ENCODE assay signal across 20 cellular contexts in the genomic region with DNA sequence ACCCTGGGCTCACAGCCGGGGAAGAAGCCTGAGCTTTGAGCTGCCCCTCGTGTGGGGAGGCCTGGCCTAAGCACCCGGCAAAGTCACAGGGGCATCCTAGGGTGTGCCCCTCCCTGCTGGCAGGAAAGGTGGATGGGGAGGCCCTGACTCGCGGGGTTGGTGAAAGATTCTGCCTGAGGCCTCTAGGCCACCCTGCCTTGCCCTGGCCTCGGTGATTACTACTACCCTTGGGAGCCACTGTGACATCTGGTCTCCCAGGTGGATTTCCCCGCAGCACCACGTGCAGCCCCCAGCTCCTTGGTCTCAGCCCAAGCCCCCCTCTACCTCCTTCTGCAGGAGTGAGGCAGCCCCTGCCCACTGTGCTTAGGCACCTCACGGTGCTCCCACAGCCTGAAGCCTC. TPM values are rescaled to one million over a fixed set of nuclear protein-coding genes. Genes with fewer than 3 reads are reported as not detected.
DNase-seq lines count a peak whose midpoint lies in the region; ATAC-seq, FAIRE-seq and TF ChIP-seq lines count a peak whose summit lies in the region.
"Had no signal": no experiment of that assay in that cellular context is flagged by ENCODE, and none has a peak within 500 bp of the region (broad histone marks: within the 10 kb centered on the region; RNA-seq: fewer than 3 reads in every experiment).

No MANE protein-coding gene starts in this region.

- ATAC-seq in K562: no peak; the same call in 2 of the 3 replicates
- ATAC-seq: HepG2 had no signal

- H3K9ac ChIP-seq in BLaER1 (peak overlapping the region; percentile 65; the same call in 1 of the 2 replicates), K562 (ENCODE audit: insufficient read depth in 1 of 2, low read depth in 2 of 2, low read length in 2 of 2) (peak overlapping the region in 1 of 2 experiments; percentile 15; a peak in 1 of 4 replicates), neuronal stem cell (ENCODE audit: low read depth, low read length, poor library complexity) (peak overlapping the region; percentile 38)

- DNase-seq in NCI-H2171 treated with DMSO at 0.1 percent for 48 hours (lab: John Stamatoyannopoulos, UW) (peak; percentile 29), NCI-H2171 (lab: John Stamatoyannopoulos, UW) (no peak), K562 (ENCODE audit: extremely low read depth in 1 of 4, low spot score in 3 of 4) (peak in 3 of 4 experiments; percentile 53 to 64 (median 57)), neuronal stem cell (ENCODE audit: low spot score) (no peak), frontal cortex (ENCODE audit: low spot score in 2 of 2) (no peak)
- no peak for DNase-seq in stimulated activated CD4-positive, alpha-beta T cell treated with anti-CD3 and anti-CD28 coated beads, Interleukin-4, amount 100 ng/mL, for 4 hours
- DNase-seq: AML-193; CD4-positive, alpha-beta memory T cell; DMS153; EL; GOT3; H9 had no signal

- no peak for TF ChIP-seq CTCF in K562 (IDR thresholded peaks at IDR 0.05 in 2 of 3, conservative IDR thresholded peaks at IDR 0.05 in 1 of 3; ENCODE audit: insufficient read depth in 2 of 3, low read depth in 1 of 3, low read length in 3 of 3)

- CTCF ChIA-PET in K562 (lab: Yijun Ruan, JAX; ENCODE audit: low intra/inter-chr PET ratio): interaction anchor here (1.4 kb wide), 1 partner anchor 135 kb away, joined by 3 read pairs; no protein-coding TSS in a partner anchor

- no peak overlapping the region for H2BK12ac ChIP-seq in neuronal stem cell (ENCODE audit: low read length)

- in situ Hi-C loops in K562 (cut with MboI): no loop called here

- H2BK120ac ChIP-seq in neuronal stem cell (ENCODE audit: low read depth, low read length): no peak overlapping the region

- 0% methylated on average over 9 of the region's 9 CpGs for WGBS in K562 (ENCODE audit: insufficient coverage, low coverage, missing lambda C conversion rate)
- WGBS in neuronal stem cell (ENCODE audit: extremely low coverage in 2 of 2, insufficient read length in 2 of 2, insufficient replicate concordance in 1 of 2), 2 donors: no CpG with 5 or more reads among the region's 9 CpGs

- H3K4me1 ChIP-seq in BLaER1 (peaks cover 65% of the 10 kb centered on the region), K562 (replicated peaks in 1 of 2; ENCODE audit: control insufficient read depth in 2 of 2, insufficient read depth in 2 of 2, low read length in 2 of 2) (peaks cover 0 to 30% of the 10 kb centered on the region in 2 experiments; a peak in 2 of 5 replicates), neuronal stem cell (ENCODE audit: control insufficient read depth in 2 of 2, insufficient read depth in 1 of 2, low read depth in 1 of 2, low read length in 2 of 2) (peaks cover 8 to 17% of the 10 kb centered on the region in 2 donors)

- peaks cover 37% of the 10 kb centered on the region for H3K9me1 ChIP-seq in K562 (ENCODE audit: control insufficient read depth, insufficient read depth, low read length)

- no peak for TF ChIP-seq EP300 in K562 (IDR thresholded peaks at IDR 0.05; ENCODE audit: low read length)

- intact Hi-C loops in K562 (cut with micrococcal nuclease): no loop called here

- peaks cover 51% of the 10 kb centered on the region for H3K36me3 ChIP-seq in BLaER1
- no peaks in the 10 kb centered on the region for H3K36me3 ChIP-seq in K562 (ENCODE audit: control insufficient read depth, insufficient read depth, low read length)
- H3K36me3 ChIP-seq in neuronal stem cell (replicated peaks in 1 of 2; ENCODE audit: control insufficient read depth in 2 of 2, insufficient read depth in 2 of 2, low read length in 2 of 2): peaks cover 12 to 28% of the 10 kb centered on the region in 2 donors

- H3K27me3 ChIP-seq in BLaER1: no peaks in the 10 kb centered on the region
- peaks cover 73 to 100% of the 10 kb centered on the region in 2 experiments for H3K27me3 ChIP-seq in K562 (ENCODE audit: control insufficient read depth in 2 of 2, insufficient read depth in 2 of 2, low read length in 2 of 2)
- H3K27me3 ChIP-seq in neuronal stem cell (ENCODE audit: control insufficient read depth in 3 of 3, insufficient read depth in 3 of 3, low read depth in 1 of 3, low read length in 3 of 3): no peaks in the 10 kb centered on the region

- TF ChIP-seq RAD21 in K562 (CRISPR knock-in tag; conservative IDR thresholded peaks at IDR 0.05 in 1 of 2, IDR thresholded peaks at IDR 0.05 in 1 of 2): no peak

- no peak overlapping the region for H3K4ac ChIP-seq in neuronal stem cell (ENCODE audit: low read length)

- H2AK5ac ChIP-seq in neuronal stem cell (ENCODE audit: low read depth, low read length): peak overlapping the region; percentile 14

- no peak overlapping the region for H2AFZ ChIP-seq in K562 (ENCODE audit: low read depth, low read length)
- H2AFZ ChIP-seq in neuronal stem cell (ENCODE audit: low read length): no peak overlapping the region

- H3K4me2 ChIP-seq in BLaER1: peak overlapping the region; percentile 62
- no peak overlapping the region for H3K4me2 ChIP-seq in K562 (ENCODE audit: insufficient read depth, low read length)
- H3K4me2 ChIP-seq in neuronal stem cell (ENCODE audit: insufficient read depth, low read length, poor library complexity, severe bottlenecking): no peak overlapping the region

- H4K20me1 ChIP-seq in BLaER1: peaks cover 100% of the 10 kb centered on the region
- H4K20me1 ChIP-seq in K562 (replicated peaks; ENCODE audit: control insufficient read depth, insufficient read depth, low read length): peaks cover 100% of the 10 kb centered on the region

- H4K91ac ChIP-seq in neuronal stem cell (ENCODE audit: low read depth, low read length, poor library complexity): no peak overlapping the region

- BruUV-seq in K562 (replicated peaks; lab: Mats Ljungman, UMichigan): no TSS peak

- H2BK5ac ChIP-seq in neuronal stem cell (ENCODE audit: low read length): no peak overlapping the region

- H3K27ac ChIP-seq in BLaER1 (peak overlapping the region; percentile 64), K562 (ENCODE audit: extremely low read depth, low read depth, low read length) (no peak overlapping the region), neuronal stem cell (replicated peaks; ENCODE audit: low read length) (no peak overlapping the region)
- H3K27ac ChIP-seq: 22Rv1 had no signal

- H3K18ac ChIP-seq in neuronal stem cell (ENCODE audit: low read length): peak overlapping the region; percentile 54

- H4K8ac ChIP-seq in neuronal stem cell (ENCODE audit: low read depth, low read length): no peak overlapping the region

- H3K79me1 ChIP-seq in neuronal stem cell (ENCODE audit: low read depth, low read length): peaks cover 26% of the 10 kb centered on the region

- H3K23ac ChIP-seq in neuronal stem cell (ENCODE audit: low read depth, low read length, poor library complexity): peak overlapping the region; percentile 34

- H3K9me3 ChIP-seq in BLaER1: no peaks in the 10 kb centered on the region
- H3K9me3 ChIP-seq in K562 (replicated peaks; ENCODE audit: control insufficient read depth, insufficient read depth, low read depth, low read length): no peaks in the 10 kb centered on the region; the same call in 1 of the 2 replicates
- H3K9me3 ChIP-seq in neuronal stem cell (replicated peaks in 1 of 2; ENCODE audit: control insufficient read depth in 2 of 2, insufficient read depth in 1 of 2, low read depth in 1 of 2, low read length in 2 of 2): peaks cover 0 to 4% of the 10 kb centered on the region in 2 donors

- FAIRE-seq in K562 (lab: Jason Lieb, UNC) (no peak), frontal cortex (lab: Jason Lieb, UNC) (no peak)
- FAIRE-seq: D721Med, G401.6, GM12891, HepG2, HTR-8/SVneo had no signal

- no peak overlapping the region for H3K4me3 ChIP-seq in BLaER1
- H3K4me3 ChIP-seq in K562: no peak overlapping the region
- no peak overlapping the region for H3K4me3 ChIP-seq in neuronal stem cell (ENCODE audit: low read length in 2 of 2)

- peak overlapping the region; percentile 73 for H3K14ac ChIP-seq in neuronal stem cell (ENCODE audit: low read length)

- no peaks in the 10 kb centered on the region for H3K79me2 ChIP-seq in K562 (ENCODE audit: control insufficient read depth, insufficient read depth, low read length)

- POLR2A ChIA-PET in K562 (lab: Yijun Ruan, JAX): interaction anchor here (0.6 to 19.9 kb wide), 6 partner anchors 8 to 32 kb away, joined by 3 to 414 read pairs (median 16); no protein-coding TSS in a partner anchor

- TF ChIP-seq POLR2A in K562 (conservative IDR thresholded peaks at IDR 0.05): no peak

- no peak overlapping the region for H2BK15ac ChIP-seq in neuronal stem cell (ENCODE audit: low read length)

RNA-seq across cellular contexts. Expression of a gene that starts 23.9 kb away (rescaled TPM):
- 0.79 and 1.2 TPM in 2 replicates for total RNA-seq in K562 (2011; cell fraction: chromatin; rRNA removed; ENCODE audit: low replicate concordance)
- total RNA-seq in K562 (2011; cell fraction: nucleolus; rRNA removed): 0.50 and 0.79 TPM in 2 replicates
- total RNA-seq in K562 (2011; cell fraction: nucleoplasm; rRNA removed): 0.29 and 0.46 TPM in 2 replicates
- total RNA-seq in K562 (2014; rRNA removed) (0.14 and 0.24 TPM in 2 replicates), K562 (2014; rRNA removed; fragmentation: Illumina TruSeq; extraction: Trizol) (0.04 and 0.10 TPM in 2 replicates), K562 (2015; rRNA removed; fragmentation: Illumina TruSeq; extraction: Trizol) (0.04 and 0.11 TPM in 2 replicates), K562 (2021) (0.22 and 0.74 TPM in 2 replicates), frontal cortex (183 TPM)
- polyA plus RNA-seq in K562 (2011; rRNA removed) (0.13 and 0.22 TPM in 2 replicates), K562 (2014; fragmentation: Illumina TruSeq; extraction: Trizol) (0.12 and 0.13 TPM in 2 replicates), K562 (2014; fragmentation: Nextera tagmentation; extraction: Ambion mirVana) (not detected), K562 (2014; rRNA removed) (0.18 TPM in 1 of 2 replicates, not detected in the other)
- 0.15 and 0.31 TPM in 2 replicates for polyA plus RNA-seq in K562 (2011; cell fraction: cytosol; rRNA removed)
- 0.35 and 0.60 TPM in 2 replicates for polyA plus RNA-seq in K562 (2011; cell fraction: nucleus; rRNA removed)
- 0.14 and 0.26 TPM in 2 replicates for polyA plus RNA-seq in K562 (2012)
- polyA minus RNA-seq in K562 (2011; rRNA and poly(A)+ RNA removed): 0.21 and 0.32 TPM in 2 replicates
- 0.57 TPM in 1 of 2 replicates, not detected in the other for polyA minus RNA-seq in K562 (2011; cell fraction: cytosol; rRNA and poly(A)+ RNA removed)
- 0.40 and 0.67 TPM in 2 replicates for polyA minus RNA-seq in K562 (2011; cell fraction: nucleus; rRNA and poly(A)+ RNA removed)
- polyA plus RNA-seq in neuronal stem cell (2013, experiment 1 of 2): 36.9 TPM
- 37.0 TPM for polyA plus RNA-seq in neuronal stem cell (2013, experiment 2 of 2)

RNA-seq across cellular contexts. Expression of a gene that starts 47.5 kb away (rescaled TPM):
- total RNA-seq in K562 (2011; cell fraction: chromatin; rRNA removed; ENCODE audit: low replicate concordance): not detected in 2 replicates
- not detected in 2 replicates for total RNA-seq in K562 (2011; cell fraction: nucleolus; rRNA removed)
- not detected in 2 replicates for total RNA-seq in K562 (2011; cell fraction: nucleoplasm; rRNA removed)
- total RNA-seq in K562 (2014; rRNA removed) (not detected in 2 replicates), K562 (2014; rRNA removed; fragmentation: Illumina TruSeq; extraction: Trizol) (not detected in 2 replicates), K562 (2015; rRNA removed; fragmentation: Illumina TruSeq; extraction: Trizol) (not detected in 2 replicates), K562 (2021) (not detected in 2 replicates), frontal cortex (2.4 TPM)
- polyA plus RNA-seq in K562 (2011; rRNA removed) (0.24 TPM in 1 of 2 replicates, not detected in the other), K562 (2014; fragmentation: Illumina TruSeq; extraction: Trizol) (not detected in 2 replicates), K562 (2014; fragmentation: Nextera tagmentation; extraction: Ambion mirVana) (under 1 TPM in 1 of 2 experiments, not detected in 1; 0.35 TPM), K562 (2014; rRNA removed) (not detected in 2 replicates)
- polyA plus RNA-seq in K562 (2011; cell fraction: cytosol; rRNA removed): not detected in 2 replicates
- 0.27 TPM in 1 of 2 replicates, not detected in the other for polyA plus RNA-seq in K562 (2011; cell fraction: nucleus; rRNA removed)
- not detected in 2 replicates for polyA plus RNA-seq in K562 (2012)
- polyA minus RNA-seq in K562 (2011; rRNA and poly(A)+ RNA removed): not detected in 2 replicates
- polyA minus RNA-seq in K562 (2011; cell fraction: cytosol; rRNA and poly(A)+ RNA removed): not detected in 2 replicates
- polyA minus RNA-seq in K562 (2011; cell fraction: nucleus; rRNA and poly(A)+ RNA removed): not detected in 2 replicates
- polyA plus RNA-seq in neuronal stem cell (2013, experiment 1 of 2): 2.0 TPM
- 2.2 TPM for polyA plus RNA-seq in neuronal stem cell (2013, experiment 2 of 2)
- total RNA-seq: A673; CD4-positive, alpha-beta memory T cell; H9 had no signal
- polyA plus RNA-seq: CD4-positive, alpha-beta memory T cell had no signal

RNA-seq across cellular contexts. Expression of a gene that starts 51.0 kb away (rescaled TPM):
- total RNA-seq in K562 (2011; cell fraction: chromatin; rRNA removed; ENCODE audit: low replicate concordance): not detected in 2 replicates
- total RNA-seq in K562 (2011; cell fraction: nucleolus; rRNA removed): not detected in 2 replicates
- not detected in 2 replicates for total RNA-seq in K562 (2011; cell fraction: nucleoplasm; rRNA removed)
- total RNA-seq in K562 (2014; rRNA removed) (0.04 and 0.50 TPM in 2 replicates), K562 (2014; rRNA removed; fragmentation: Illumina TruSeq; extraction: Trizol) (not detected in 2 replicates), K562 (2015; rRNA removed; fragmentation: Illumina TruSeq; extraction: Trizol) (not detected in 2 replicates), K562 (2021) (0.09 TPM in 1 of 2 replicates, not detected in the other), frontal cortex (2.9 TPM)
- polyA plus RNA-seq in K562 (2011; rRNA removed) (0.01 and 0.04 TPM in 2 replicates), K562 (2014; fragmentation: Illumina TruSeq; extraction: Trizol) (not detected in 2 replicates), K562 (2014; fragmentation: Nextera tagmentation; extraction: Ambion mirVana) (under 1 TPM; 0.04 to 0.08 TPM), K562 (2014; rRNA removed) (0.08 TPM in 1 of 2 replicates, not detected in the other)
- 0.58 TPM in 1 of 2 replicates, not detected in the other for polyA plus RNA-seq in K562 (2011; cell fraction: cytosol; rRNA removed)
- 0.06 TPM in 1 of 2 replicates, not detected in the other for polyA plus RNA-seq in K562 (2011; cell fraction: nucleus; rRNA removed)
- polyA plus RNA-seq in K562 (2012): 0.08 and 0.18 TPM in 2 replicates
- polyA minus RNA-seq in K562 (2011; rRNA and poly(A)+ RNA removed): 0.42 TPM in 1 of 2 replicates, not detected in the other
- not detected in 2 replicates for polyA minus RNA-seq in K562 (2011; cell fraction: cytosol; rRNA and poly(A)+ RNA removed)
- 0.11 and 0.40 TPM in 2 replicates for polyA minus RNA-seq in K562 (2011; cell fraction: nucleus; rRNA and poly(A)+ RNA removed)
- polyA plus RNA-seq in neuronal stem cell (2013, experiment 1 of 2): 4.5 TPM
- 4.5 TPM for polyA plus RNA-seq in neuronal stem cell (2013, experiment 2 of 2)

Comparison
In these comparisons a context has a peak if more than half of its experiments do, and no peak if none do; other contexts are left out.
1. DNase-seq: peak in NCI-H2171 treated with DMSO at 0.1 percent for 48 hours (single experiment) and K562 (3 of 4); none in NCI-H2171 (single experiment), neuronal stem cell (single experiment), stimulated activated CD4-positive, alpha-beta T cell treated with anti-CD3 and anti-CD28 coated beads, Interleukin-4, amount 100 ng/mL, for 4 hours (0 of 2) and frontal cortex (0 of 2).
2. RNA of a gene that starts 23.9 kb away (total RNA-seq): 183 TPM in frontal cortex (single experiment); 0.04 to 1.2 TPM in K562; every median in the first group is over 10 times any median in the second.